Comparison of ENCODE assay signal across 10 cellular contexts in the genomic region with DNA sequence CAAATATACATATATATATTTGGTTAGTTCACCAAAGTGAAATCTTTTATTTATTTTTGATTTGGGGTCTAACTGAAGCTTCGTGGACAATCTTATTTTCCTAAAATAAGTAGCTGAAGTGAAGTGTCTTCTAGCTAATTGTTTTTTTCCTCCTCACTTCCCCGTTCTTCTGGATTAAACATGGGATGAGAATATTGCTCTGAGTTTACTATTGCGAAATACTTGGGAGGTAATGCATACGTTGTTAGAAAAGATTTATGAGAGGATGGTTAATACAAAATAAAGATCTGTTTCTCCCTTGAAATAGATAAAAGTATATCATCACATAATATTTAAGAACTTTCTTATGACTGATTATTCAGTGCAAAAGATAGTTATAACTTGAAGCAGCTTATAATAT.
"Had no signal": no experiment of that assay in that cellular context is flagged by ENCODE, and none has a peak within 500 bp of the region (broad histone marks: within the 10 kb centered on the region; RNA-seq: fewer than 3 reads in every experiment).

No MANE protein-coding gene starts in this region.

- DNase-seq: GM23248, GOT3, H9, HCEC 1CT, Karpas-422, KBM-7 had no signal

- H3K9ac ChIP-seq: GM23248, KMS-11 had no signal

- H3K27ac ChIP-seq: GM23248, HL-60, KMS-11 had no signal

- H3K4me2 ChIP-seq: KMS-11 had no signal

- H3K4me3 Mint-ChIP-seq: H9, IgD-negative memory B cell had no signal

- H3K9me3 Mint-ChIP-seq: H9, IgD-negative memory B cell had no signal

- FAIRE-seq: H54 had no signal

- H3K27me3 Mint-ChIP-seq: IgD-negative memory B cell had no signal

- H2AFZ ChIP-seq: GM23248 had no signal

- H3K4me1 Mint-ChIP-seq: H9, IgD-negative memory B cell had no signal

- H3K4me3 ChIP-seq: GM23248 had no signal

- H3K27ac Mint-ChIP-seq: H9, IgD-negative memory B cell had no signal

- H3K36me3 Mint-ChIP-seq: IgD-negative memory B cell had no signal
